Comparison of ENCODE assay signal across 8 cellular contexts in the genomic region with DNA sequence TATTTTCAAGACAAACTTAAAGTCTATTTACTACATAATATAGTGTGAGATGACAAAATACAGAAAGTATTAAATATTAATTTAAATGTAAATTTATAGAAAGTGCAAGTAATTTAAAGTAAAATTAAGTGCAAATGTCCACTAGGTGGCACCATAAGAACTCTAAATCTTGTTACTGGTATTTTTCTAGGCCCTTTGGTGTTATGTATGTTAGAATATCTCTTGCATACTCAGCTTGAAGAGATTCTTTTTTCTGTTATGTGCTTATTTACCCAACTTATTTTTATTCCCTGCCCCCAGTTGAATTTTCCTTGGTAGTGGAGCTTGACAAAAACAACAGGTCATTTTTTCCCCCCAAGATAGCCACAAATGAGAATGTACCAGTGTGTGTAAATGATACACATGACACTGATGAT.
DNase-seq lines count a peak whose midpoint lies in the region; TF ChIP-seq lines count a peak whose summit lies in the region.

No MANE protein-coding gene starts in this region.

- no peak overlapping the region for H3K9ac ChIP-seq in MM.1S (ENCODE audit: low read length)

- intact Hi-C loops in stomach (cut with DNase I; ENCODE audit: low total_unique reads), result no loop called here
- intact Hi-C loops in activated CD4-positive, alpha-beta T cell treated with anti-CD3 and anti-CD28 coated beads, Interleukin-2, amount 10 ng/mL, durations not matched to agents 24 days and 14 days (cut with micrococcal nuclease), result loop anchor here (5.0 kb wide), 1 partner anchor 120 kb away; no protein-coding TSS in a partner anchor

- peaks cover under 1% of the 10 kb centered on the region for H3K36me3 Mint-ChIP-seq in activated CD4-positive, alpha-beta T cell treated with anti-CD3 and anti-CD28 coated beads, Interleukin-2, amount 10 ng/mL, durations not matched to agents 24 days and 14 days (ENCODE audit: low read depth)

- H3K27ac Mint-ChIP-seq in activated CD4-positive, alpha-beta T cell treated with anti-CD3 and anti-CD28 coated beads, Interleukin-2, amount 10 ng/mL, durations not matched to agents 24 days and 14 days, result no peak overlapping the region

- no peak overlapping the region for H3K4me3 Mint-ChIP-seq in activated CD4-positive, alpha-beta T cell treated with anti-CD3 and anti-CD28 coated beads, Interleukin-2, amount 10 ng/mL, durations not matched to agents 24 days and 14 days

- no peaks in the 10 kb centered on the region for H3K79me2 ChIP-seq in MM.1S (ENCODE audit: low read length)

- no peaks in the 10 kb centered on the region for H3K9me3 ChIP-seq in MM.1S (replicated peaks; ENCODE audit: insufficient read depth, low read length)
- no peaks in the 10 kb centered on the region for H3K9me3 ChIP-seq in stomach

- H3K4me3 ChIP-seq in MM.1S (ENCODE audit: low read length) (no peak overlapping the region), fibroblast of villous mesenchyme (ENCODE audit: low read depth, low read length) (no peak overlapping the region), stomach (no peak overlapping the region)

- no peaks in the 10 kb centered on the region for H3K9me3 Mint-ChIP-seq in activated CD4-positive, alpha-beta T cell treated with anti-CD3 and anti-CD28 coated beads, Interleukin-2, amount 10 ng/mL, durations not matched to agents 24 days and 14 days

- no peaks in the 10 kb centered on the region for H4K20me1 ChIP-seq in MM.1S (ENCODE audit: insufficient read depth, low read length)

- H3K27me3 Mint-ChIP-seq in activated CD4-positive, alpha-beta T cell treated with anti-CD3 and anti-CD28 coated beads, Interleukin-2, amount 10 ng/mL, durations not matched to agents 24 days and 14 days, result no peaks in the 10 kb centered on the region

- no peak overlapping the region for H2AFZ ChIP-seq in MM.1S (ENCODE audit: low read length)

- H3K27ac ChIP-seq in MM.1S (ENCODE audit: low read length), result no peak overlapping the region
- H3K27ac ChIP-seq in stomach, result no peak overlapping the region

- H3K9me2 ChIP-seq in MM.1S (replicated peaks; ENCODE audit: insufficient read depth, low read length), result no peaks in the 10 kb centered on the region

- TF ChIP-seq EP300 in stomach (IDR thresholded peaks at IDR 0.05), result no peak

- H3K27me3 ChIP-seq in MM.1S (replicated peaks; ENCODE audit: insufficient read depth, low read length) (no peaks in the 10 kb centered on the region), stomach (no peaks in the 10 kb centered on the region)

- peak; percentile 41 for DNase-seq in DMS153 (lab: John Stamatoyannopoulos, UW)
- DNase-seq in MM.1S, result peak; percentile 74
- peak; percentile 45 for DNase-seq in SK-N-DZ (ENCODE audit: low spot score)
- DNase-seq in fibroblast of villous mesenchyme (ENCODE audit: low read depth), result peak; percentile 72
- DNase-seq in stomach, result no peak
- no peak for DNase-seq in ureter (ENCODE audit: low spot score)
- no peak for DNase-seq in GM19240 (ENCODE audit: insufficient read length, low spot score)
- no peak for DNase-seq in activated CD4-positive, alpha-beta T cell treated with anti-CD3 and anti-CD28 coated beads, Interleukin-2, amount 10 ng/mL, durations not matched to agents 24 days and 14 days

- H3K4me1 Mint-ChIP-seq in activated CD4-positive, alpha-beta T cell treated with anti-CD3 and anti-CD28 coated beads, Interleukin-2, amount 10 ng/mL, durations not matched to agents 24 days and 14 days, result peaks cover 2% of the 10 kb centered on the region

- no peak overlapping the region for H3K4me2 ChIP-seq in MM.1S (ENCODE audit: low read depth, low read length)

- no peak for TF ChIP-seq POLR2A in stomach (IDR thresholded peaks at IDR 0.05)

- peaks cover 6% of the 10 kb centered on the region for H3K4me1 ChIP-seq in MM.1S (ENCODE audit: low read length)
- H3K4me1 ChIP-seq in stomach, result peaks cover 4 to 26% (median 13%) of the 10 kb centered on the region in 4 donors

- TF ChIP-seq CTCF in MM.1S (IDR thresholded peaks at IDR 0.05; ENCODE audit: low read length), result peak; percentile 46
- peak; percentile 43 for TF ChIP-seq CTCF in fibroblast of villous mesenchyme (IDR thresholded peaks at IDR 0.05; ENCODE audit: insufficient read depth, low read depth, low read length)
- peak in 4 of 7 experiments; percentile 20 to 76 (median 43) for TF ChIP-seq CTCF in stomach (IDR thresholded peaks at IDR 0.05)

- no peaks in the 10 kb centered on the region for H3F3A ChIP-seq in MM.1S (ENCODE audit: insufficient read depth, low read length)

- H3K36me3 ChIP-seq in MM.1S (replicated peaks; ENCODE audit: insufficient read depth, low read length) (no peaks in the 10 kb centered on the region), stomach (peaks cover 0 to 8% (median 0%) of the 10 kb centered on the region in 4 donors)

Comparison
In these comparisons a context has a peak if more than half of its experiments do, and no peak if none do; other contexts are left out.
1. DNase-seq: peak in DMS153 (single experiment), MM.1S (single experiment), SK-N-DZ (single experiment) and fibroblast of villous mesenchyme (single experiment); none in stomach (single experiment), ureter (single experiment), GM19240 (single experiment) and activated CD4-positive, alpha-beta T cell treated with anti-CD3 and anti-CD28 coated beads, Interleukin-2, amount 10 ng/mL, durations not matched to agents 24 days and 14 days (single experiment).
2. Peak in every context shown above with its lines, with median percentiles within 50 percentile points of each other: CTCF ChIP-seq.